Comparison of ENCODE assay signal across 9 cellular contexts in genomic region chr11:113124578-113124977, GRCh38.
"Had no signal": no experiment of that assay in that cellular context is flagged by ENCODE, and none has a peak within 500 bp of the region (broad histone marks: within the 10 kb centered on the region; RNA-seq: fewer than 3 reads in every experiment).

No MANE protein-coding gene starts in this region.

- ATAC-seq: GM23338, HCT116 had no signal

- H2AFZ ChIP-seq: GM23248, GM23338 had no signal

- H3K4me3 Mint-ChIP-seq: GM23338, H9, HFFc6 had no signal

- DNase-seq: GM23248, GOT3, H7, H9, HCEC 1CT, HFFc6 had no signal

- H3K9me3 Mint-ChIP-seq: GM23338, H9 had no signal

- H3K4me3 ChIP-seq: GM23248, GM23338, HAP-1 had no signal

- H3K9me3 ChIP-seq: HAP-1 had no signal

- H3K4me2 ChIP-seq: GM23338 had no signal

- H3K27ac Mint-ChIP-seq: GM23338, H9, HFFc6 had no signal

- H3K36me3 ChIP-seq: HAP-1 had no signal

- H3K27ac ChIP-seq: GM23248 had no signal

- H3K4me1 ChIP-seq: HAP-1 had no signal

- H3K9ac ChIP-seq: GM23248 had no signal
